2 cellular contexts compared by ENCODE assay signal in genomic region chr20:53967527-53967926, GRCh38.
TF ChIP-seq lines count a peak whose summit lies in the region.

No MANE protein-coding gene starts in this region.

TF ChIP-seq in HepG2, 621 proteins besides CTCF, POLR2A, EP300 and RAD21 (continued from another document):
- TF ChIP-seq PATZ1 (CRISPR knock-in tag; IDR thresholded peaks at IDR 0.05), result no peak
- TF ChIP-seq ZNF224 (CRISPR knock-in tag; IDR thresholded peaks at IDR 0.05), result no peak

TF ChIP-seq in GM12878, 131 proteins besides CTCF, POLR2A, EP300 and RAD21 (continued from another document):
- TF ChIP-seq, protein P1, sequence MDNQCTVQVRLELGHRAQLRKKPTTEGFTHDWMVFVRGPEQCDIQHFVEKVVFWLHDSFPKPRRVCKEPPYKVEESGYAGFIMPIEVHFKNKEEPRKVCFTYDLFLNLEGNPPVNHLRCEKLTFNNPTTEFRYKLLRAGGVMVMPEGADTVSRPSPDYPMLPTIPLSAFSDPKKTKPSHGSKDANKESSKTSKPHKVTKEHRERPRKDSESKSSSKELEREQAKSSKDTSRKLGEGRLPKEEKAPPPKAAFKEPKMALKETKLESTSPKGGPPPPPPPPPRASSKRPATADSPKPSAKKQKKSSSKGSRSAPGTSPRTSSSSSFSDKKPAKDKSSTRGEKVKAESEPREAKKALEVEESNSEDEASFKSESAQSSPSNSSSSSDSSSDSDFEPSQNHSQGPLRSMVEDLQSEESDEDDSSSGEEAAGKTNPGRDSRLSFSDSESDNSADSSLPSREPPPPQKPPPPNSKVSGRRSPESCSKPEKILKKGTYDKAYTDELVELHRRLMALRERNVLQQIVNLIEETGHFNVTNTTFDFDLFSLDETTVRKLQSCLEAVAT (IDR thresholded peaks at IDR 0.05), result no peak
- TF ChIP-seq, protein P2, sequence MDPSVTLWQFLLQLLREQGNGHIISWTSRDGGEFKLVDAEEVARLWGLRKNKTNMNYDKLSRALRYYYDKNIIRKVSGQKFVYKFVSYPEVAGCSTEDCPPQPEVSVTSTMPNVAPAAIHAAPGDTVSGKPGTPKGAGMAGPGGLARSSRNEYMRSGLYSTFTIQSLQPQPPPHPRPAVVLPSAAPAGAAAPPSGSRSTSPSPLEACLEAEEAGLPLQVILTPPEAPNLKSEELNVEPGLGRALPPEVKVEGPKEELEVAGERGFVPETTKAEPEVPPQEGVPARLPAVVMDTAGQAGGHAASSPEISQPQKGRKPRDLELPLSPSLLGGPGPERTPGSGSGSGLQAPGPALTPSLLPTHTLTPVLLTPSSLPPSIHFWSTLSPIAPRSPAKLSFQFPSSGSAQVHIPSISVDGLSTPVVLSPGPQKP (IDR thresholded peaks at IDR 0.05; ENCODE audit: low read depth, low read length), result no peak
- TF ChIP-seq CEBPB (IDR thresholded peaks at IDR 0.05; ENCODE audit: borderline replicate concordance in 1 of 2, low read depth in 2 of 2, low read length in 2 of 2), result no peak
- peak; percentile 33; the same call in 1 of the 2 replicates for TF ChIP-seq NFXL1 (IDR thresholded peaks at IDR 0.05; ENCODE audit: borderline replicate concordance)
- no peak for TF ChIP-seq BMI1 (IDR thresholded peaks at IDR 0.05; ENCODE audit: borderline replicate concordance)
